ENCODE assay signal across 17 cellular contexts in genomic region chr5:107980923-107981748, GRCh38.
"Had no signal": no experiment of that assay in that cellular context is flagged by ENCODE, and none has a peak within 500 bp of the region (broad histone marks: within the 10 kb centered on the region; RNA-seq: fewer than 3 reads in every experiment).

No MANE protein-coding gene starts in this region.

- H3K4me3 Mint-ChIP-seq: activated B cell treated with CpG ODN at 0.5 μM for 24 hours; activated CD8-positive, alpha-beta memory T cell treated with anti-CD3 and anti-CD28 coated beads, Interleukin-2, amount 10 ng/mL, durations not matched to agents 7 days and 5 days; activated naive CD4-positive, alpha-beta T cell treated with anti-CD3 and anti-CD28 coated beads, Interleukin-2, amount 50 U/mL, for 24 hours; activated T-helper 17 cell treated with anti-CD3 and anti-CD28 coated beads, Interleukin-2, amount 50 U/mL, for 72 hours; nephron had no signal

- H3K27ac Mint-ChIP-seq: activated B cell treated with CpG ODN at 0.5 μM for 24 hours; activated naive CD4-positive, alpha-beta T cell treated with anti-CD3 and anti-CD28 coated beads, Interleukin-2, amount 50 U/mL, for 24 hours; activated T-helper 17 cell treated with anti-CD3 and anti-CD28 coated beads, Interleukin-2, amount 50 U/mL, for 72 hours; nephron had no signal

- H3K27me3 ChIP-seq: foreskin keratinocyte, sigmoid colon, tibial artery, uterus had no signal

- H3K4me1 Mint-ChIP-seq: activated B cell treated with CpG ODN at 0.5 μM for 24 hours, nephron had no signal

- H3K9ac ChIP-seq: SK-N-SH had no signal

- H3K4me2 ChIP-seq: SK-N-SH had no signal

- H3K4me1 ChIP-seq: foreskin keratinocyte, sigmoid colon, tibial artery, uterus had no signal

- H3K9me3 Mint-ChIP-seq: activated B cell treated with CpG ODN at 0.5 μM for 24 hours; activated naive CD4-positive, alpha-beta T cell treated with anti-CD3 and anti-CD28 coated beads, Interleukin-2, amount 50 U/mL, for 24 hours; activated T-helper 17 cell treated with anti-CD3 and anti-CD28 coated beads, Interleukin-2, amount 50 U/mL, for 72 hours; nephron had no signal

- H3K9me3 ChIP-seq: psoas muscle, sigmoid colon, SK-N-SH, tibial artery, uterus had no signal

- ATAC-seq: activated CD8-positive, alpha-beta memory T cell treated with anti-CD3 and anti-CD28 coated beads, Interleukin-2, amount 10 ng/mL, durations not matched to agents 7 days and 5 days; activated T-helper 17 cell treated with anti-CD3 and anti-CD28 coated beads, Interleukin-2, amount 50 U/mL, for 72 hours; foreskin keratinocyte; left colon; psoas muscle had no signal

- H3K27ac ChIP-seq: foreskin keratinocyte, psoas muscle, sigmoid colon, tibial artery, uterus had no signal

- H3K4me3 ChIP-seq: psoas muscle, sigmoid colon, tibial artery, uterus had no signal

- DNase-seq: activated B cell treated with CpG ODN at 0.5 μM for 24 hours; activated CD8-positive, alpha-beta memory T cell treated with anti-CD3 and anti-CD28 coated beads, Interleukin-2, amount 10 ng/mL, durations not matched to agents 7 days and 5 days; amygdala; foreskin keratinocyte; left colon; mammary epithelial cell; psoas muscle; sigmoid colon; SK-N-SH; stimulated activated CD4-positive, alpha-beta T cell treated with anti-CD3 and anti-CD28 coated beads, Interleukin-2, amount 100 ng/mL, for 48 hours; stimulated activated CD8-positive, alpha-beta memory T cell treated with anti-CD3 and anti-CD28 coated beads, Interleukin-4, amount 100 ng/mL, for 48 hours; T-helper 1 cell; tibial artery; uterus had no signal

- H3K36me3 ChIP-seq: sigmoid colon, tibial artery, uterus had no signal

- H3K36me3 Mint-ChIP-seq: activated naive CD4-positive, alpha-beta T cell treated with anti-CD3 and anti-CD28 coated beads, Interleukin-2, amount 50 U/mL, for 24 hours had no signal

- H3K27me3 Mint-ChIP-seq: activated B cell treated with CpG ODN at 0.5 μM for 24 hours; activated CD8-positive, alpha-beta memory T cell treated with anti-CD3 and anti-CD28 coated beads, Interleukin-2, amount 10 ng/mL, durations not matched to agents 7 days and 5 days; activated naive CD4-positive, alpha-beta T cell treated with anti-CD3 and anti-CD28 coated beads, Interleukin-2, amount 50 U/mL, for 24 hours; activated T-helper 17 cell treated with anti-CD3 and anti-CD28 coated beads, Interleukin-2, amount 50 U/mL, for 72 hours had no signal
